ENCODE assay signal across 10 cellular contexts in the genomic region with DNA sequence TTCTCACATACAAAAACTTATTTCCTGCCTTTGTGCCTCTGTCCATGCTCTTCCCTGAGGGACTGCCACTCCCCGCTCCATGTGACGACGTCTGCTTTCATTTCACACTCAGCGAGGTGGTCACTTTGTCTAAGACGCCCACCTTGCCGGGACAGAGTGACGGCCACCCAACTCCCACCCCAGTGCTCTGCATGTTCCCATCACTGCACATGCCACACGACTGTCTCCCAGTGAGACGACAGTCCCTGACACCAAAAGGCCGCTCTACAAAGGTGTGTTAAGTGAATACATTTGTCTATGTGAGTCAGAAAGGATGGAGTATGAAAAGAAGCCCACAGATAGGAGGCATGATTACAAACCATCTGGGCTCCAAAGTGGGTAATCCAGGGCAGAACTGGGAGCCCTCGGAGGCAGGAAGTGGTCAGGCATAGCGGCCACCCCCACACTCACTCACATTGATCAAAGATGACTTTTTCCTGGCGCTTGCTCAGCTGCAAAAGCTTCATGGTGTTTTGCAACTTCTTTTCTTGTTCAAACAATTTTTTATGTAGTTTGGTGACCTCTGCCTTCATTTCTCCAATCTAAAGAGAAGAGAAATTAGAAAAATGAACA.
A peak's percentile ranks its signal among the peaks of the same experiment; 100 is the strongest.
DNase-seq lines count a peak whose midpoint lies in the region; ATAC-seq, FAIRE-seq and TF ChIP-seq lines count a peak whose summit lies in the region.
"Had no signal": no experiment of that assay in that cellular context is flagged by ENCODE, and none has a peak within 500 bp of the region (broad histone marks: within the 10 kb centered on the region; RNA-seq: fewer than 3 reads in every experiment).

No MANE protein-coding gene starts in this region.

- H3K36me3 ChIP-seq in MM.1S (replicated peaks; ENCODE audit: insufficient read depth, low read length), result peaks cover 15% of the 10 kb centered on the region

- no peaks in the 10 kb centered on the region for H3K9me2 ChIP-seq in MM.1S (replicated peaks; ENCODE audit: insufficient read depth, low read length)

- H3F3A ChIP-seq in MM.1S (ENCODE audit: insufficient read depth, low read length), result no peaks in the 10 kb centered on the region

- H3K9ac ChIP-seq in MM.1S (ENCODE audit: low read length), result no peak overlapping the region

- H3K4me1 ChIP-seq in MM.1S (ENCODE audit: low read length), result no peaks in the 10 kb centered on the region

- ATAC-seq in activated CD4-positive, alpha-beta T cell treated with anti-CD3 and anti-CD28 coated beads for 36 hours, result peak; percentile 95
- no peak for ATAC-seq in GM18505 (IDR thresholded peaks at IDR 0.05; ENCODE audit: unreplicated experiment)
- ATAC-seq: A549 had no signal

- no peaks in the 10 kb centered on the region for H3K9me3 Mint-ChIP-seq in activated CD4-positive, alpha-beta T cell treated with anti-CD3 and anti-CD28 coated beads for 36 hours (ENCODE audit: low read depth)

- CTCF ChIA-PET in activated CD4-positive, alpha-beta T cell treated with anti-CD3 and anti-CD28 coated beads for 36 hours (lab: Charles Lee), result interaction anchor here (0.7 kb wide), 1 partner anchor 11 kb away, joined by 3 read pairs; no protein-coding TSS in a partner anchor

- H3K9me3 ChIP-seq in MM.1S (replicated peaks; ENCODE audit: insufficient read depth, low read length), result no peaks in the 10 kb centered on the region
- H3K9me3 ChIP-seq: A549 had no signal

- no peak overlapping the region for H3K4me3 ChIP-seq in fibroblast of the aortic adventitia (ENCODE audit: low read depth, low read length)
- no peak overlapping the region for H3K4me3 ChIP-seq in MM.1S (ENCODE audit: low read length)
- H3K4me3 ChIP-seq: A549 had no signal

- POLR2A ChIA-PET in activated CD4-positive, alpha-beta T cell treated with anti-CD3 and anti-CD28 coated beads for 36 hours (lab: Charles Lee), result no interaction called here

- peak overlapping the region; percentile 82 for H3K27ac Mint-ChIP-seq in activated CD4-positive, alpha-beta T cell treated with anti-CD3 and anti-CD28 coated beads for 36 hours

- H4K20me1 ChIP-seq in MM.1S (ENCODE audit: insufficient read depth, low read length), result no peaks in the 10 kb centered on the region

- peaks cover 40% of the 10 kb centered on the region for H3K36me3 Mint-ChIP-seq in activated CD4-positive, alpha-beta T cell treated with anti-CD3 and anti-CD28 coated beads for 36 hours (ENCODE audit: low read depth)

- peak; percentile 79 for DNase-seq in activated CD4-positive, alpha-beta T cell treated with anti-CD3 and anti-CD28 coated beads for 36 hours
- DNase-seq in activated CD4-positive, alpha-beta T cell treated with anti-CD3 and anti-CD28 coated beads, Interleukin-2, amount 50 U/mL, for 4 hours, result no peak
- peak; percentile 51 to 66 for DNase-seq in activated CD4-positive, alpha-beta T cell treated with anti-CD3 and anti-CD28 coated beads, Interleukin-2, amount 50 U/mL, for 48 hours
- DNase-seq in fibroblast of the aortic adventitia (ENCODE audit: low read depth) (peak; percentile 86), frontal cortex (ENCODE audit: low spot score in 2 of 2) (no peak), MM.1S (no peak)
- peak; percentile 16 for DNase-seq in stimulated activated CD8-positive, alpha-beta memory T cell treated with anti-CD3 and anti-CD28 coated beads, Interleukin-7, amount 100 ng/mL, for 24 hours (ENCODE audit: low read depth)
- DNase-seq: left cardiac atrium had no signal

- no peaks in the 10 kb centered on the region for H3K79me2 ChIP-seq in MM.1S (ENCODE audit: low read length)

- no peak for FAIRE-seq in frontal cortex (lab: Jason Lieb, UNC)
- FAIRE-seq: A549 had no signal

- H3K27me3 Mint-ChIP-seq in activated CD4-positive, alpha-beta T cell treated with anti-CD3 and anti-CD28 coated beads for 36 hours, result no peaks in the 10 kb centered on the region

- no peak overlapping the region for H3K27ac ChIP-seq in MM.1S (ENCODE audit: low read length)

- H3K4me1 Mint-ChIP-seq in activated CD4-positive, alpha-beta T cell treated with anti-CD3 and anti-CD28 coated beads for 36 hours, result peaks cover 32% of the 10 kb centered on the region

- peak overlapping the region; percentile 22 for H3K4me3 Mint-ChIP-seq in activated CD4-positive, alpha-beta T cell treated with anti-CD3 and anti-CD28 coated beads for 36 hours

- no peaks in the 10 kb centered on the region for H3K27me3 ChIP-seq in MM.1S (replicated peaks; ENCODE audit: insufficient read depth, low read length)

- intact Hi-C loops in activated CD4-positive, alpha-beta T cell treated with anti-CD3 and anti-CD28 coated beads for 36 hours (cut with DNase I, micrococcal nuclease), result loop anchor here in 1 of 2 experiments (1.0 kb wide), 1 partner anchor 58 kb away; no protein-coding TSS in a partner anchor

- H3K4me2 ChIP-seq in MM.1S (ENCODE audit: low read depth, low read length), result no peak overlapping the region
- H3K4me2 ChIP-seq: A549 had no signal

- TF ChIP-seq CTCF in fibroblast of the aortic adventitia (IDR thresholded peaks at IDR 0.05; ENCODE audit: insufficient read depth, low read length) (no peak), MM.1S (IDR thresholded peaks at IDR 0.05; ENCODE audit: low read length) (no peak)

- TF ChIP-seq POLR2A in GM18505 (IDR thresholded peaks at IDR 0.05; ENCODE audit: borderline replicate concordance, extremely low read depth, insufficient read depth, insufficient read length), result no peak

- H2AFZ ChIP-seq in MM.1S (ENCODE audit: low read length), result no peak overlapping the region

Comparison
In these comparisons a context has a peak if more than half of its experiments do, and no peak if none do; other contexts are left out.
1. DNase-seq: peak in activated CD4-positive, alpha-beta T cell treated with anti-CD3 and anti-CD28 coated beads for 36 hours (single experiment), activated CD4-positive, alpha-beta T cell treated with anti-CD3 and anti-CD28 coated beads, Interleukin-2, amount 50 U/mL, for 48 hours (2 of 2), fibroblast of the aortic adventitia (single experiment) and stimulated activated CD8-positive, alpha-beta memory T cell treated with anti-CD3 and anti-CD28 coated beads, Interleukin-7, amount 100 ng/mL, for 24 hours (single experiment); none in activated CD4-positive, alpha-beta T cell treated with anti-CD3 and anti-CD28 coated beads, Interleukin-2, amount 50 U/mL, for 4 hours (0 of 2), frontal cortex (0 of 2) and MM.1S (single experiment).